1 cellular context compared by ENCODE assay signal in the genomic region with DNA sequence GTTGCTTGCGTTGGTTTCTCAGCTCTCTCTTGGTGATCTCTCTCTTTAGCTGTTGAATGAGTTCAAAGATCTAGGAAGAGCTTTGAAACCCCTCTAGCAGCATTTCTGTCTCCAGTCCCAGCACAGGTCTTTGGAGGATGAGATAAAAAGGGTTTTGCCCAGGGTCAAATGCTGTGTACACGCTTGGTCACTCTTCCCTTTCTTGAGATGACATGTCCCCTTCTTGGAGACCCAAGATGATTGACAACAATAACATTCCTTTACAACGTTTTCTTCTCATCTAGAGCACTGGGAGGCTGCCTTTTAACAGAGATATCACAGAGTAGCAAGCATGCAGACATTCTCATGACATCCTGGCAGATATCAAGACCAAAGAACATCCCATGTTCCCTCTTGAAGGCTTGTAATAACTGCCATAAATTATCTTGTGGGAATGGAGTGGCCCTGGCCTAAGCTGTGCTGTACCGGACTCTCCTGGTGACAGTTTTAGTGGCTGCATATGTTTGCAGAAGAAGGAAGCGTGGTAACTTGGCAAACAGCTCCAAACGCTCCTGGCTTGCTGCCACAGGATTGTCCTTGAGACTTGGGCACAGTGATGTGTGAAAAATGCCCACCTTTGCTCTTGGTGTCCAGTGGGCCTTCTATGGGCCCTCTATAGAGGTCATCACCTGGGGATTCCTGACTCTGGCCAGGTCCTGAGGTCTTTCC.
TF ChIP-seq lines count a peak whose summit lies in the region.

No MANE protein-coding gene starts in this region.

TF ChIP-seq in HEK293, 187 proteins besides CTCF, POLR2A, EP300 and RAD21:
- TF ChIP-seq ZNF596 (tag by site-specific recombination; IDR thresholded peaks at IDR 0.05) = no peak
- TF ChIP-seq ZNF843 (tag by site-specific recombination; IDR thresholded peaks at IDR 0.05) = peak; percentile 22; the same call in 1 of the 2 replicates
- peak; percentile 69; the same call in 1 of the 2 replicates for TF ChIP-seq ZBTB17 (tag by site-specific recombination; IDR thresholded peaks at IDR 0.05)
- TF ChIP-seq, protein P1, sequence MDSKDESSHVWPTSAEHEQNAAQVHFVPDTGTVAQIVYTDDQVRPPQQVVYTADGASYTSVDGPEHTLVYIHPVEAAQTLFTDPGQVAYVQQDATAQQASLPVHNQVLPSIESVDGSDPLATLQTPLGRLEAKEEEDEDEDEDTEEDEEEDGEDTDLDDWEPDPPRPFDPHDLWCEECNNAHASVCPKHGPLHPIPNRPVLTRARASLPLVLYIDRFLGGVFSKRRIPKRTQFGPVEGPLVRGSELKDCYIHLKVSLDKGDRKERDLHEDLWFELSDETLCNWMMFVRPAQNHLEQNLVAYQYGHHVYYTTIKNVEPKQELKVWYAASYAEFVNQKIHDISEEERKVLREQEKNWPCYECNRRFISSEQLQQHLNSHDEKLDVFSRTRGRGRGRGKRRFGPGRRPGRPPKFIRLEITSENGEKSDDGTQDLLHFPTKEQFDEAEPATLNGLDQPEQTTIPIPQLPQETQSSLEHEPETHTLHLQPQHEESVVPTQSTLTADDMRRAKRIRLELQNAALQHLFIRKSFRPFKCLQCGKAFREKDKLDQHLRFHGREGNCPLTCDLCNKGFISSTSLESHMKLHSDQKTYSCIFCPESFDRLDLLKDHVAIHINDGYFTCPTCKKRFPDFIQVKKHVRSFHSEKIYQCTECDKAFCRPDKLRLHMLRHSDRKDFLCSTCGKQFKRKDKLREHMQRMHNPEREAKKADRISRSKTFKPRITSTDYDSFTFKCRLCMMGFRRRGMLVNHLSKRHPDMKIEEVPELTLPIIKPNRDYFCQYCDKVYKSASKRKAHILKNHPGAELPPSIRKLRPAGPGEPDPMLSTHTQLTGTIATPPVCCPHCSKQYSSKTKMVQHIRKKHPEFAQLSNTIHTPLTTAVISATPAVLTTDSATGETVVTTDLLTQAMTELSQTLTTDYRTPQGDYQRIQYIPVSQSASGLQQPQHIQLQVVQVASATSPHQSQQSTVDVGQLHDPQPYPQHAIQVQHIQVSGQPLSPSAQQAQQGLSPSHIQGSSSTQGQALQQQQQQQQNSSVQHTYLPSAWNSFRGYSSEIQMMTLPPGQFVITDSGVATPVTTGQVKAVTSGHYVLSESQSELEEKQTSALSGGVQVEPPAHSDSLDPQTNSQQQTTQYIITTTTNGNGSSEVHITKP (tag by site-specific recombination; IDR thresholded peaks at IDR 0.05) = peak; percentile 57; the same call in 1 of the 2 replicates
- no peak for TF ChIP-seq ZNF654 (tag by site-specific recombination; IDR thresholded peaks at IDR 0.05; ENCODE audit: low read depth)
- TF ChIP-seq OSR2 (tag by site-specific recombination; IDR thresholded peaks at IDR 0.05) = 0 out of 2 replicates have a peak, but pooled peaks have one; percentile 5
- TF ChIP-seq, protein P2, sequence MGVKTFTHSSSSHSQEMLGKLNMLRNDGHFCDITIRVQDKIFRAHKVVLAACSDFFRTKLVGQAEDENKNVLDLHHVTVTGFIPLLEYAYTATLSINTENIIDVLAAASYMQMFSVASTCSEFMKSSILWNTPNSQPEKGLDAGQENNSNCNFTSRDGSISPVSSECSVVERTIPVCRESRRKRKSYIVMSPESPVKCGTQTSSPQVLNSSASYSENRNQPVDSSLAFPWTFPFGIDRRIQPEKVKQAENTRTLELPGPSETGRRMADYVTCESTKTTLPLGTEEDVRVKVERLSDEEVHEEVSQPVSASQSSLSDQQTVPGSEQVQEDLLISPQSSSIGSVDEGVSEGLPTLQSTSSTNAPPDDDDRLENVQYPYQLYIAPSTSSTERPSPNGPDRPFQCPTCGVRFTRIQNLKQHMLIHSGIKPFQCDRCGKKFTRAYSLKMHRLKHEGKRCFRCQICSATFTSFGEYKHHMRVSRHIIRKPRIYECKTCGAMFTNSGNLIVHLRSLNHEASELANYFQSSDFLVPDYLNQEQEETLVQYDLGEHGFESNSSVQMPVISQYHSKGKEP (tag by site-specific recombination; IDR thresholded peaks at IDR 0.05) = peak; percentile 9; the same call in 1 of the 2 replicates
- TF ChIP-seq ZSCAN23 (tag by site-specific recombination; IDR thresholded peaks at IDR 0.05) = no peak
- TF ChIP-seq ZNF366 (tag by site-specific recombination; conservative IDR thresholded peaks at IDR 0.05) = peak; percentile 65
- TF ChIP-seq, protein P3, sequence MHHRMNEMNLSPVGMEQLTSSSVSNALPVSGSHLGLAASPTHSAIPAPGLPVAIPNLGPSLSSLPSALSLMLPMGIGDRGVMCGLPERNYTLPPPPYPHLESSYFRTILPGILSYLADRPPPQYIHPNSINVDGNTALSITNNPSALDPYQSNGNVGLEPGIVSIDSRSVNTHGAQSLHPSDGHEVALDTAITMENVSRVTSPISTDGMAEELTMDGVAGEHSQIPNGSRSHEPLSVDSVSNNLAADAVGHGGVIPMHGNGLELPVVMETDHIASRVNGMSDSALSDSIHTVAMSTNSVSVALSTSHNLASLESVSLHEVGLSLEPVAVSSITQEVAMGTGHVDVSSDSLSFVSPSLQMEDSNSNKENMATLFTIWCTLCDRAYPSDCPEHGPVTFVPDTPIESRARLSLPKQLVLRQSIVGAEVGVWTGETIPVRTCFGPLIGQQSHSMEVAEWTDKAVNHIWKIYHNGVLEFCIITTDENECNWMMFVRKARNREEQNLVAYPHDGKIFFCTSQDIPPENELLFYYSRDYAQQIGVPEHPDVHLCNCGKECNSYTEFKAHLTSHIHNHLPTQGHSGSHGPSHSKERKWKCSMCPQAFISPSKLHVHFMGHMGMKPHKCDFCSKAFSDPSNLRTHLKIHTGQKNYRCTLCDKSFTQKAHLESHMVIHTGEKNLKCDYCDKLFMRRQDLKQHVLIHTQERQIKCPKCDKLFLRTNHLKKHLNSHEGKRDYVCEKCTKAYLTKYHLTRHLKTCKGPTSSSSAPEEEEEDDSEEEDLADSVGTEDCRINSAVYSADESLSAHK (tag by site-specific recombination; IDR thresholded peaks at IDR 0.05) = peak; percentile 52; the same call in 1 of the 2 replicates
- TF ChIP-seq FEZF1 (tag by site-specific recombination; IDR thresholded peaks at IDR 0.05) = peak; percentile 61
- TF ChIP-seq, protein P4, sequence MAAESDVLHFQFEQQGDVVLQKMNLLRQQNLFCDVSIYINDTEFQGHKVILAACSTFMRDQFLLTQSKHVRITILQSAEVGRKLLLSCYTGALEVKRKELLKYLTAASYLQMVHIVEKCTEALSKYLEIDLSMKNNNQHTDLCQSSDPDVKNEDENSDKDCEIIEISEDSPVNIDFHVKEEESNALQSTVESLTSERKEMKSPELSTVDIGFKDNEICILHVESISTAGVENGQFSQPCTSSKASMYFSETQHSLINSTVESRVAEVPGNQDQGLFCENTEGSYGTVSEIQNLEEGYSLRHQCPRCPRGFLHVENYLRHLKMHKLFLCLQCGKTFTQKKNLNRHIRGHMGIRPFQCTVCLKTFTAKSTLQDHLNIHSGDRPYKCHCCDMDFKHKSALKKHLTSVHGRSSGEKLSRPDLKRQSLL (tag by site-specific recombination; IDR thresholded peaks at IDR 0.05) = no peak
- TF ChIP-seq SCRT2 (tag by site-specific recombination; IDR thresholded peaks at IDR 0.05) = 0 out of 2 replicates have a peak, but pooled peaks have one; percentile 33
- no peak for TF ChIP-seq ZNF155 (tag by site-specific recombination; IDR thresholded peaks at IDR 0.05)
- no peak for TF ChIP-seq ZNF121 (tag by site-specific recombination; IDR thresholded peaks at IDR 0.05)
